Comparison of ENCODE assay signal across 8 cellular contexts in genomic region chr11:18526521-18527296, GRCh38. TPM values are rescaled to one million over a fixed set of nuclear protein-coding genes. Genes with fewer than 3 reads are reported as not detected.
A peak's percentile ranks its signal among the peaks of the same experiment; 100 is the strongest.
DNase-seq lines count a peak whose midpoint lies in the region; ATAC-seq and TF ChIP-seq lines count a peak whose summit lies in the region.

Gene TSG101, minus strand, starts transcription at chr11:18526942. Its CDS starts 126 bp downstream, at chr11:18526816.

- peak; percentile 91 for ATAC-seq in DND-41 (ENCODE audit: insufficient read depth, low read depth)
- peak; percentile 95 for ATAC-seq in GM21825 (IDR thresholded peaks at IDR 0.05; ENCODE audit: unreplicated experiment)
- peak; percentile 96 for ATAC-seq in esophagus mucosa

- peak within 1 kb of the TSS; percentile 94 for H3K27ac ChIP-seq in DND-41 (ENCODE audit: low read length)
- peak within 1 kb of the TSS; percentile 75 for H3K27ac ChIP-seq in KOPT-K1 (ENCODE audit: low read depth, low read length, poor library complexity, severe bottlenecking)
- peak within 1 kb of the TSS; percentile 92 to 98 (median 96) for H3K27ac ChIP-seq in Peyer's patch
- H3K27ac ChIP-seq in muscle layer of colon (ENCODE audit: low read depth, low read length) = peak within 1 kb of the TSS; percentile 96

- peak; percentile 81 to 88 for TF ChIP-seq POLR2A in Peyer's patch (IDR thresholded peaks at IDR 0.05)

- TF ChIP-seq CTCF in DND-41 (IDR thresholded peaks at IDR 0.05; ENCODE audit: borderline replicate concordance, extremely low read depth, low read length, poor library complexity, severe bottlenecking) (peak; percentile 5), Peyer's patch (IDR thresholded peaks at IDR 0.05) (no peak)

- H3K4me1 ChIP-seq in DND-41 (ENCODE audit: insufficient read depth, low read length) (peaks cover 29% of the 10 kb centered on the region), Peyer's patch (peaks cover 0 to 14% (median 2%) of the 10 kb centered on the region in 4 donors), muscle layer of colon (ENCODE audit: insufficient read depth, low read length) (peaks cover 24% of the 10 kb centered on the region)

- 0 out of 2 replicates have a peak, but pooled peaks cover 2% of the 10 kb centered on the region for H4K20me1 ChIP-seq in DND-41 (ENCODE audit: insufficient read depth, low read length)

- peak within 1 kb of the TSS; percentile 81 for H3K9ac ChIP-seq in DND-41 (ENCODE audit: low read depth, low read length)
- H3K9ac ChIP-seq in muscle layer of colon (ENCODE audit: low read length) = peak within 1 kb of the TSS; percentile 73

- H3K79me2 ChIP-seq in DND-41 (ENCODE audit: insufficient read depth, low read length) = peaks cover 62% of the 10 kb centered on the region

- H3K36me3 ChIP-seq in DND-41 (ENCODE audit: insufficient read depth, low read length) (peaks cover 25% of the 10 kb centered on the region), KOPT-K1 (ENCODE audit: insufficient read depth, low read length) (peaks cover 14% of the 10 kb centered on the region), Peyer's patch (no peaks in the 10 kb centered on the region), muscle layer of colon (ENCODE audit: insufficient read depth, low read length) (peaks cover 11% of the 10 kb centered on the region)

- DNase-seq in DND-41 = peak; percentile 88
- DNase-seq in Peyer's patch = peak; percentile 95 to 97 (median 96)
- DNase-seq in activated T-cell treated with anti-CD3 and anti-CD28 coated beads, Interleukin-2, amount 50 U/mL, for 48 hours = peak; percentile 95 to 97
- DNase-seq in stimulated activated CD8-positive, alpha-beta memory T cell treated with anti-CD3 and anti-CD28 coated beads, Interleukin-7, amount 100 ng/mL, for 1 hour (ENCODE audit: low read depth in 2 of 2) = peak; percentile 88 to 91

- peak within 1 kb of the TSS; percentile 97 for H2AFZ ChIP-seq in DND-41 (ENCODE audit: low read depth, low read length)

- no peaks in the 10 kb centered on the region for H3K27me3 ChIP-seq in DND-41 (ENCODE audit: insufficient read depth, low read length, poor library complexity)
- H3K27me3 ChIP-seq in Peyer's patch = no peaks in the 10 kb centered on the region
- no peaks in the 10 kb centered on the region for H3K27me3 ChIP-seq in muscle layer of colon (ENCODE audit: control insufficient read depth in 1 of 2, insufficient read depth in 2 of 2, low read length in 2 of 2)

- H3K9me3 ChIP-seq in DND-41 (ENCODE audit: insufficient read depth, low read length, severe bottlenecking) (no peaks in the 10 kb centered on the region), KOPT-K1 (ENCODE audit: insufficient read depth, low read length, poor library complexity, severe bottlenecking) (no peaks in the 10 kb centered on the region), Peyer's patch (no peaks in the 10 kb centered on the region), muscle layer of colon (ENCODE audit: low read length) (no peaks in the 10 kb centered on the region)

- peak within 1 kb of the TSS; percentile 76 for H3K4me2 ChIP-seq in DND-41 (ENCODE audit: insufficient read depth, low read length)

- H3K4me3 ChIP-seq in DND-41 (ENCODE audit: low read depth in 1 of 2, low read length in 2 of 2) = peak within 1 kb of the TSS; percentile 80 to 83
- peak within 1 kb of the TSS; percentile 61 to 95 (median 88) for H3K4me3 ChIP-seq in Peyer's patch
- H3K4me3 ChIP-seq in muscle layer of colon (ENCODE audit: low read depth in 1 of 2, low read length in 2 of 2) = peak within 1 kb of the TSS; percentile 72 to 88

RNA-seq across cellular contexts. Expression of gene TSG101, which starts in this region (rescaled TPM):
- total RNA-seq in Peyer's patch (10 to 100 TPM; 61.8 to 73.5 (median 67.6) TPM), esophagus mucosa (52.9 TPM)

Comparison
In these comparisons a context has a peak if more than half of its experiments do, and no peak if none do; other contexts are left out.
1. Peak in every context shown above with its lines: DNase-seq, ATAC-seq, H3K4me3 ChIP-seq and H3K27ac ChIP-seq.